ENCODE assay signal across 22 cellular contexts in genomic region chr21:34018910-34019309, GRCh38. TPM values are rescaled to one million over a fixed set of nuclear protein-coding genes. Genes with fewer than 3 reads are reported as not detected.
DNase-seq lines count a peak whose midpoint lies in the region; ATAC-seq, FAIRE-seq and TF ChIP-seq lines count a peak whose summit lies in the region.
"Had no signal": no experiment of that assay in that cellular context is flagged by ENCODE, and none has a peak within 500 bp of the region (broad histone marks: within the 10 kb centered on the region; RNA-seq: fewer than 3 reads in every experiment).

No MANE protein-coding gene starts in this region.

- no peaks in the 10 kb centered on the region for H3K36me3 ChIP-seq in neuronal stem cell (replicated peaks in 1 of 2; ENCODE audit: control insufficient read depth in 2 of 2, insufficient read depth in 2 of 2, low read length in 2 of 2)
- H3K36me3 ChIP-seq: cardiac muscle cell, upper lobe of right lung had no signal

- TF ChIP-seq CTCF in activated B cell treated with CpG ODN at 0.5 μM for 24 hours (IDR thresholded peaks at IDR 0.05) = no peak

- H3K4me1 ChIP-seq in neuronal stem cell (ENCODE audit: control insufficient read depth in 2 of 2, insufficient read depth in 1 of 2, low read depth in 1 of 2, low read length in 2 of 2) = peaks cover 6 to 7% of the 10 kb centered on the region in 2 donors
- H3K4me1 ChIP-seq: foreskin keratinocyte had no signal

- peak overlapping the region; percentile 53 for H3K18ac ChIP-seq in neuronal stem cell (ENCODE audit: low read length)

- H3K4me3 Mint-ChIP-seq in activated B cell treated with CpG ODN at 0.5 μM for 24 hours = peak overlapping the region; percentile 16
- H3K4me3 Mint-ChIP-seq in activated T-cell treated with anti-CD3 and anti-CD28 coated beads, Interleukin-2, amount 50 U/mL, for 4 hours = no peak overlapping the region

- H3K9me3 Mint-ChIP-seq in activated B cell treated with CpG ODN at 0.5 μM for 24 hours = peaks cover 11% of the 10 kb centered on the region
- peaks cover 8% of the 10 kb centered on the region for H3K9me3 Mint-ChIP-seq in activated T-cell treated with anti-CD3 and anti-CD28 coated beads, Interleukin-2, amount 50 U/mL, for 4 hours

- H3K79me1 ChIP-seq in neuronal stem cell (ENCODE audit: low read depth, low read length) = no peaks in the 10 kb centered on the region

- peak; percentile 29 for ATAC-seq in HG02678 (IDR thresholded peaks at IDR 0.05; ENCODE audit: unreplicated experiment)
- ATAC-seq in activated B cell treated with CpG ODN at 0.5 μM for 24 hours (ENCODE audit: low read depth) = no peak
- ATAC-seq in HG03442 (IDR thresholded peaks at IDR 0.05; ENCODE audit: unreplicated experiment) = no peak
- ATAC-seq in activated T-cell treated with anti-CD3 and anti-CD28 coated beads, Interleukin-2, amount 50 U/mL, for 4 hours = no peak
- ATAC-seq: foreskin keratinocyte, HepG2, upper lobe of right lung had no signal

- H3K27ac Mint-ChIP-seq in activated B cell treated with CpG ODN at 0.5 μM for 24 hours = peak overlapping the region; percentile 96

- peaks cover 2 to 6% of the 10 kb centered on the region in 2 donors for H3K9me3 ChIP-seq in neuronal stem cell (replicated peaks in 1 of 2; ENCODE audit: control insufficient read depth in 2 of 2, insufficient read depth in 1 of 2, low read depth in 1 of 2, low read length in 2 of 2)

- peak; percentile 77 for FAIRE-seq in GM12891 (lab: Jason Lieb, UNC)
- FAIRE-seq: HepG2, keratinocyte had no signal

- H2BK12ac ChIP-seq in neuronal stem cell (ENCODE audit: low read length) = no peak overlapping the region

- H3K27me3 Mint-ChIP-seq in activated B cell treated with CpG ODN at 0.5 μM for 24 hours = no peaks in the 10 kb centered on the region
- H3K27me3 Mint-ChIP-seq in activated T-cell treated with anti-CD3 and anti-CD28 coated beads, Interleukin-2, amount 50 U/mL, for 4 hours (ENCODE audit: low read depth) = no peaks in the 10 kb centered on the region

- no peak overlapping the region for H3K23ac ChIP-seq in neuronal stem cell (ENCODE audit: low read depth, low read length, poor library complexity)

- H2AFZ ChIP-seq in neuronal stem cell (ENCODE audit: low read length) = no peak overlapping the region

- no peak overlapping the region for H4K91ac ChIP-seq in neuronal stem cell (ENCODE audit: low read depth, low read length, poor library complexity)

- H3K4me3 ChIP-seq in neuronal stem cell (ENCODE audit: low read length in 2 of 2) = no peak overlapping the region
- H3K4me3 ChIP-seq: cardiac muscle cell, lung, upper lobe of right lung had no signal

- H3K27me3 ChIP-seq in neuronal stem cell (ENCODE audit: control insufficient read depth in 3 of 3, insufficient read depth in 3 of 3, low read depth in 1 of 3, low read length in 3 of 3) = no peaks in the 10 kb centered on the region
- H3K27me3 ChIP-seq: cardiac muscle cell, foreskin keratinocyte, upper lobe of right lung had no signal

- POLR2A ChIA-PET in activated B cell treated with CpG ODN at 0.5 μM for 24 hours (lab: Charles Lee) = interaction anchor here (0.5 to 4.0 kb wide), 6 partner anchors 10 to 70 kb away, joined by 3 to 23 read pairs (median 6); partner anchors contain the start of genes MRPS6 and SLC5A3

- no peak overlapping the region for H2BK15ac ChIP-seq in neuronal stem cell (ENCODE audit: low read length)

- H3K4me2 ChIP-seq in neuronal stem cell (ENCODE audit: insufficient read depth, low read length, poor library complexity, severe bottlenecking) = no peak overlapping the region

- H2BK5ac ChIP-seq in neuronal stem cell (ENCODE audit: low read length) = no peak overlapping the region

- H3K9ac ChIP-seq in neuronal stem cell (ENCODE audit: low read depth, low read length, poor library complexity) = no peak overlapping the region

- no peak for DNase-seq in GM12891 (ENCODE audit: insufficient read length, low spot score)
- no peak for DNase-seq in activated B cell treated with CpG ODN at 0.5 μM for 24 hours
- DNase-seq in neuronal stem cell (ENCODE audit: low spot score) = no peak
- DNase-seq in amniotic stem cell (lab: John Stamatoyannopoulos, UW) = no peak
- no peak for DNase-seq in activated T-cell treated with anti-CD3 and anti-CD28 coated beads, Interleukin-2, amount 50 U/mL, for 4 hours
- DNase-seq: activated CD4-positive, alpha-beta T cell treated with anti-CD3 and anti-CD28 coated beads, Interleukin-2, amount 50 U/mL, for 1 hour; amygdala; COR-L47; foreskin keratinocyte; hypothalamus; NCI-H1417 treated with DMSO at 0.1 percent for 48 hours; NCI-H82; stimulated activated CD8-positive, alpha-beta memory T cell treated with anti-CD3 and anti-CD28 coated beads, Interleukin-4, amount 100 ng/mL, for 48 hours; upper lobe of right lung had no signal

- no peaks in the 10 kb centered on the region for H3K36me3 Mint-ChIP-seq in activated B cell treated with CpG ODN at 0.5 μM for 24 hours (ENCODE audit: low read depth)
- no peaks in the 10 kb centered on the region for H3K36me3 Mint-ChIP-seq in activated T-cell treated with anti-CD3 and anti-CD28 coated beads, Interleukin-2, amount 50 U/mL, for 4 hours (ENCODE audit: insufficient read depth)

- no peak for TF ChIP-seq POLR2A in GM12891 (IDR thresholded peaks at IDR 0.05; ENCODE audit: low read depth, low read length)

- no peak overlapping the region for H3K4ac ChIP-seq in neuronal stem cell (ENCODE audit: low read length)

- H2BK120ac ChIP-seq in neuronal stem cell (ENCODE audit: low read depth, low read length) = no peak overlapping the region

- no peak overlapping the region for H3K27ac ChIP-seq in neuronal stem cell (replicated peaks; ENCODE audit: low read length)
- H3K27ac ChIP-seq: cardiac muscle cell, epithelial cell of prostate, foreskin keratinocyte, upper lobe of right lung, VCaP had no signal

- H4K8ac ChIP-seq in neuronal stem cell (ENCODE audit: low read depth, low read length) = no peak overlapping the region

- H2AK5ac ChIP-seq in neuronal stem cell (ENCODE audit: low read depth, low read length) = peak overlapping the region; percentile 49

- no CpG with 5 or more reads among the region's 1 CpG for WGBS in neuronal stem cell (ENCODE audit: extremely low coverage in 2 of 2, insufficient read length in 2 of 2, insufficient replicate concordance in 1 of 2), 2 donors

- CTCF ChIA-PET in activated B cell treated with CpG ODN at 0.5 μM for 24 hours (lab: Charles Lee) = interaction anchor here (1.1 to 4.0 kb wide), 3 partner anchors 57 to 329 kb away, joined by 3 to 16 read pairs (median 12); no protein-coding TSS in a partner anchor

- intact Hi-C loops in activated B cell treated with CpG ODN at 0.5 μM for 24 hours (cut with micrococcal nuclease) = no loop called here

- no peak overlapping the region for H3K14ac ChIP-seq in neuronal stem cell (ENCODE audit: low read length)

- no peaks in the 10 kb centered on the region for H3K4me1 Mint-ChIP-seq in activated B cell treated with CpG ODN at 0.5 μM for 24 hours
- peaks cover 29% of the 10 kb centered on the region for H3K4me1 Mint-ChIP-seq in activated T-cell treated with anti-CD3 and anti-CD28 coated beads, Interleukin-2, amount 50 U/mL, for 4 hours (ENCODE audit: low read depth)

TF ChIP-seq in GM12891, 5 proteins besides CTCF, POLR2A, EP300 and RAD21:
- TF ChIP-seq PAX5 (IDR thresholded peaks at IDR 0.05; ENCODE audit: insufficient read depth, low read length, severe bottlenecking) = no peak
- no peak for TF ChIP-seq SPI1 (IDR thresholded peaks at IDR 0.05; ENCODE audit: low read depth, low read length)
- 0 out of 2 replicates have a peak, but pooled peaks have one; percentile 12 for TF ChIP-seq POU2F2 (IDR thresholded peaks at IDR 0.05; ENCODE audit: low read depth, low read length)
- TF ChIP-seq POLR2AphosphoS5 (IDR thresholded peaks at IDR 0.05; ENCODE audit: low read depth, low read length) = no peak
TF ChIP-seq in GM12891: peak in this region for 1.

RNA-seq across cellular contexts. Expression of gene MRPS6, which starts 54.5 kb away (rescaled TPM):
- polyA plus RNA-seq in GM12891 (2012; ENCODE audit: low read depth, missing spikeins) = 91.7 TPM
- 40.2 and 40.5 TPM in 2 replicates for total RNA-seq in activated B cell treated with CpG ODN at 0.5 μM for 24 hours
- 357 TPM for polyA plus RNA-seq in neuronal stem cell (2013, experiment 1 of 2)
- 340 TPM for polyA plus RNA-seq in neuronal stem cell (2013, experiment 2 of 2)
- 10 to 100 TPM; 89.8 to 98.8 (median 98.6) TPM for total RNA-seq in activated T-cell treated with anti-CD3 and anti-CD28 coated beads, Interleukin-2, amount 50 U/mL, for 4 hours

RNA-seq across cellular contexts. Expression of gene SLC5A3, which starts 54.5 kb away (rescaled TPM):
- 3.3 TPM for polyA plus RNA-seq in GM12891 (2012; ENCODE audit: low read depth, missing spikeins)
- 7.7 and 9.0 TPM in 2 replicates for total RNA-seq in activated B cell treated with CpG ODN at 0.5 μM for 24 hours
- 15.1 TPM for polyA plus RNA-seq in neuronal stem cell (2013, experiment 1 of 2)
- 15.5 TPM for polyA plus RNA-seq in neuronal stem cell (2013, experiment 2 of 2)
- 10 to 100 TPM; 10.1 to 12.4 (median 11.6) TPM for total RNA-seq in activated T-cell treated with anti-CD3 and anti-CD28 coated beads, Interleukin-2, amount 50 U/mL, for 4 hours
